ENCODE assay signal across 8 cellular contexts in the genomic region with DNA sequence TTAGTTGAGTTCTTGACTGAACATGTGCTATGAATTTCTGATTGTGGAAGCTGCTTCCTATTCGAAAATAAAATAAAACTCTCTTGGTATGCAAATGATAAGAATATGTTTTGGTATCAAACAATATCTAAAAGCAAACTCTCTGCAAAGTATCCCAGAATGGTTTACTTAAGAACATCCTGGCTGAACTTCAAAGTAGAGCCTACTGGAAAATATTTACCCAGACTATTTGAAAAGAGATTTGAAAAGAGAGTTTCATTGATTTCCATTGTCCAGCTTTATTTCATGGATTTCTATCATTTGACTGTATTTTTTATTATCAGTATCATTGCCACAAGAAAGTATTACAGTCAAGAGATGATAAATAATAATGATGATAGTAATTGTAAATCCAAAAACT.
"Had no signal": no experiment of that assay in that cellular context is flagged by ENCODE, and none has a peak within 500 bp of the region (broad histone marks: within the 10 kb centered on the region; RNA-seq: fewer than 3 reads in every experiment).

No MANE protein-coding gene starts in this region.

- FAIRE-seq: K562 had no signal

- H3K9me3 Mint-ChIP-seq: HFFc6 had no signal

- ATAC-seq: HCT116, K562 had no signal

- H3K4me3 ChIP-seq: GM23248, HAP-1, K562 had no signal

- H3K36me3 ChIP-seq: HAP-1 had no signal

- DNase-seq: GM23248, GOT3, H7, HFFc6, IMR-90 had no signal

- H3K9me3 ChIP-seq: HAP-1 had no signal

- H3K4me3 Mint-ChIP-seq: HFFc6 had no signal

- H3K27ac Mint-ChIP-seq: HFFc6 had no signal

- H3K4me1 ChIP-seq: HAP-1 had no signal

- H3K27ac ChIP-seq: GM23248 had no signal
